Comparison of ENCODE assay signal across 13 cellular contexts in genomic region chr18:49135871-49136270, GRCh38.
A peak's percentile ranks its signal among the peaks of the same experiment; 100 is the strongest.
DNase-seq lines count a peak whose midpoint lies in the region; ATAC-seq, FAIRE-seq and TF ChIP-seq lines count a peak whose summit lies in the region.
"Had no signal": no experiment of that assay in that cellular context is flagged by ENCODE, and none has a peak within 500 bp of the region (broad histone marks: within the 10 kb centered on the region; RNA-seq: fewer than 3 reads in every experiment).

No MANE protein-coding gene starts in this region.

- DNase-seq in NCI-H82 (lab: John Stamatoyannopoulos, UW) (peak; percentile 54), NCI-H82 treated with DMSO at 0.1 percent for 48 hours (lab: John Stamatoyannopoulos, UW; ENCODE audit: unreplicated experiment) (no peak), RCC 7860 (ENCODE audit: low spot score) (peak; percentile 10), fibroblast of mammary gland (ENCODE audit: low read depth) (peak; percentile 57), retinal pigment epithelial cell (ENCODE audit: low read depth) (peak; percentile 63), GM19239 (ENCODE audit: insufficient read length, low spot score) (no peak)
- no peak for DNase-seq in activated CD8-positive, alpha-beta memory T cell treated with anti-CD3 and anti-CD28 coated beads, Interleukin-2, amount 50 U/mL, for 4 hours
- DNase-seq: activated CD4-positive, alpha-beta T cell treated with anti-CD3 and anti-CD28 coated beads for 1 hour; cortex of kidney; NCI-H2107; SHP77 treated with DMSO at 0.1 percent for 48 hours; stimulated activated CD4-positive, alpha-beta T cell treated with anti-CD3 and anti-CD28 coated beads, Interleukin-12 subunit alpha, Interleukin-12 subunit beta, amount 100 ng/mL, for 4 hours had no signal

- ATAC-seq in GM19467 (IDR thresholded peaks at IDR 0.05; ENCODE audit: unreplicated experiment), result no peak

- TF ChIP-seq CTCF in fibroblast of mammary gland (conservative IDR thresholded peaks at IDR 0.05; ENCODE audit: control insufficient read depth, insufficient read depth, low read depth, low read length) (no peak), retinal pigment epithelial cell (conservative IDR thresholded peaks at IDR 0.05; ENCODE audit: low read depth, low read length) (no peak)

- H3K4me3 ChIP-seq in fibroblast of mammary gland (ENCODE audit: control insufficient read depth, low read depth, low read length) (no peak overlapping the region), retinal pigment epithelial cell (ENCODE audit: low read length) (no peak overlapping the region)

- FAIRE-seq in RCC 7860 (lab: Jason Lieb, UNC) (no peak), GM19239 (lab: Jason Lieb, UNC) (no peak)

Comparison
In these comparisons a context has a peak if more than half of its experiments do, and no peak if none do; other contexts are left out.
1. DNase-seq: peak in NCI-H82 (single experiment), RCC 7860 (single experiment), fibroblast of mammary gland (single experiment) and retinal pigment epithelial cell (single experiment); none in NCI-H82 treated with DMSO at 0.1 percent for 48 hours (single experiment), GM19239 (single experiment) and activated CD8-positive, alpha-beta memory T cell treated with anti-CD3 and anti-CD28 coated beads, Interleukin-2, amount 50 U/mL, for 4 hours (single experiment).